In the genomic region with DNA sequence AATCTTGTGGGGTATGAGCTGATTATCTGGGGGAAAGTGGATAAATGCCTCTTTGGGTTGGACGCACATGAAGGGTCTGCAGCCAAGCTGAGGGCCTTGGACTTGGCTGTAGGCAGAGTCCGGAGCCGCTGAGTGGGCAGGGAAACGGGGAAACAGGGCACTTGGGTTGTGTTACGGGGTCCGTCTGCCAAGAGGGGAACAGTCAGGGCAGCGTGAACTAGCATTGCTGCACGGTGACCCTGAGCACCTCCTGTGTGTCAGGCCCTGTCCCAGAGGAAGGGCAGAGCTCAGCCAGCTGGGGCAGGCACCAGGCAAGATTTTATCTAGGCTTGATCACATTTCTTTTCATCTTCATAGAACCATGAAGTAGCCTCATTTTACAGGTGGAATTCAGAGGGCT, we compare ENCODE assay signal across 28 cellular contexts. TPM values are rescaled to one million over a fixed set of nuclear protein-coding genes. Genes with fewer than 3 reads are reported as not detected.
DNase-seq lines count a peak whose midpoint lies in the region; ATAC-seq and TF ChIP-seq lines count a peak whose summit lies in the region.
"Had no signal": no experiment of that assay in that cellular context is flagged by ENCODE, and none has a peak within 500 bp of the region (broad histone marks: within the 10 kb centered on the region; RNA-seq: fewer than 3 reads in every experiment).

No MANE protein-coding gene starts in this region.

- TF ChIP-seq POLR2A in breast epithelium (IDR thresholded peaks at IDR 0.05), result no peak

- CTCF ChIA-PET in MCF 10A (lab: Yijun Ruan, JAX) (interaction anchor here (0.7 to 11.6 kb wide), 4 partner anchors 17 to 471 kb away, joined by 3 to 103 read pairs (median 3); no protein-coding TSS in a partner anchor), WTC11 (lab: Charles Lee) (interaction anchor here (3.0 kb wide), 1 partner anchor 17 kb away, joined by 15 read pairs; no protein-coding TSS in a partner anchor)

- ATAC-seq in WTC11, result no peak
- no peak for ATAC-seq in HG03039 (IDR thresholded peaks at IDR 0.05; ENCODE audit: unreplicated experiment)
- ATAC-seq: activated naive CD4-positive, alpha-beta T cell treated with anti-CD3 and anti-CD28 coated beads, Interleukin-2, amount 50 U/mL, for 72 hours; CD8-positive, alpha-beta T cell; gastrocnemius medialis; right cardiac atrium; stimulated activated naive CD8-positive, alpha-beta T cell treated with anti-CD3 and anti-CD28 coated beads, Interleukin-15, Interleukin-2, amounts not matched to agents 100 U/mL and 50 U/mL, for 24 hours had no signal

- DNase-seq in breast epithelium (ENCODE audit: low spot score in 2 of 2), result no peak
- DNase-seq in MCF 10A (ENCODE audit: unreplicated experiment), result no peak
- DNase-seq in WTC11 (ENCODE audit: low spot score), result no peak
- peak; percentile 37 for DNase-seq in left kidney (ENCODE audit: low read depth, low spot score)
- no peak for DNase-seq in UCSD-AML1 (lab: John Stamatoyannopoulos, UW; ENCODE audit: unreplicated experiment)
- DNase-seq in SIG-M5 (lab: John Stamatoyannopoulos, UW), result no peak
- DNase-seq: activated CD4-positive, alpha-beta T cell treated with anti-CD3 and anti-CD28 coated beads, Interleukin-2, amount 10 ng/mL, durations not matched to agents 24 days and 14 days; activated CD8-positive, alpha-beta memory T cell treated with anti-CD3 and anti-CD28 coated beads for 24 hours; amygdala; brain microvascular endothelial cell; CD8-positive, alpha-beta T cell; gastrocnemius medialis; GM23248; NCI-H2227 treated with DMSO at 0.1 percent for 48 hours; NCI-H526; right cardiac atrium; stimulated activated CD4-positive, alpha-beta T cell treated with anti-CD3 and anti-CD28 coated beads, Interleukin-2, amount 100 ng/mL, for 24 hours; stimulated activated naive CD8-positive, alpha-beta T cell treated with anti-CD3 and anti-CD28 coated beads, Interleukin-15, Interleukin-2, amounts not matched to agents 100 U/mL and 50 U/mL, for 24 hours; SW 1271 had no signal

- POLR2A ChIA-PET in MCF 10A (lab: Yijun Ruan, JAX) (interaction anchor here (1.3 kb wide), 1 partner anchor 10 kb away, joined by 3 read pairs; no protein-coding TSS in a partner anchor), WTC11 (lab: Charles Lee) (no interaction called here)

- no peaks in the 10 kb centered on the region for H3K27me3 Mint-ChIP-seq in MCF 10A (ENCODE audit: insufficient read depth, unreplicated experiment)
- no peaks in the 10 kb centered on the region for H3K27me3 Mint-ChIP-seq in WTC11 (ENCODE audit: low read depth)

- peak overlapping the region; percentile 30 to 36 for H3K27ac ChIP-seq in breast epithelium
- H3K27ac ChIP-seq: brain microvascular endothelial cell, gastrocnemius medialis, GM23248, Peyer's patch, VCaP had no signal

- peaks cover 0 to 8% of the 10 kb centered on the region in 2 donors for H3K4me1 ChIP-seq in breast epithelium
- H3K4me1 ChIP-seq: gastrocnemius medialis had no signal

- H3K4me1 Mint-ChIP-seq in MCF 10A (ENCODE audit: insufficient read depth, unreplicated experiment) (peaks cover 51% of the 10 kb centered on the region), WTC11 (peaks cover 78% of the 10 kb centered on the region)

- H3K36me3 ChIP-seq in breast epithelium, result no peaks in the 10 kb centered on the region
- H3K36me3 ChIP-seq: brain microvascular endothelial cell, gastrocnemius medialis, Peyer's patch had no signal

- H3K36me3 Mint-ChIP-seq in MCF 10A (ENCODE audit: insufficient read depth, unreplicated experiment), result peaks cover 13% of the 10 kb centered on the region
- H3K36me3 Mint-ChIP-seq in WTC11, result peaks cover 12% of the 10 kb centered on the region; the same call in 1 of the 2 replicates
- H3K36me3 Mint-ChIP-seq: activated naive CD4-positive, alpha-beta T cell treated with anti-CD3 and anti-CD28 coated beads, Interleukin-2, amount 50 U/mL, for 72 hours; CD8-positive, alpha-beta T cell had no signal

- intact Hi-C loops in breast epithelium (cut with DNase I; ENCODE audit: low total_unique reads) (no loop called here), MCF 10A (cut with micrococcal nuclease) (no loop called here)

- no peaks in the 10 kb centered on the region for H3K9me3 ChIP-seq in breast epithelium
- H3K9me3 ChIP-seq: gastrocnemius medialis, Peyer's patch had no signal

- no TSS peak for BruUV-seq in MCF 10A (replicated peaks; lab: Mats Ljungman, UMichigan)

- no peak overlapping the region for H3K4me3 ChIP-seq in breast epithelium
- H3K4me3 ChIP-seq: gastrocnemius medialis, GM23248, Peyer's patch had no signal

- H3K4me3 Mint-ChIP-seq in MCF 10A (ENCODE audit: unreplicated experiment) (no peak overlapping the region), WTC11 (no peak overlapping the region)
- H3K4me3 Mint-ChIP-seq: activated CD4-positive, alpha-beta T cell treated with anti-CD3 and anti-CD28 coated beads, Interleukin-2, amount 10 ng/mL, durations not matched to agents 24 days and 14 days; CD8-positive, alpha-beta T cell; neural crest cell had no signal

- no peaks in the 10 kb centered on the region for H3K27me3 ChIP-seq in breast epithelium
- H3K27me3 ChIP-seq: Peyer's patch had no signal

- H3K9me3 Mint-ChIP-seq in MCF 10A (ENCODE audit: unreplicated experiment) (no peaks in the 10 kb centered on the region), WTC11 (no peaks in the 10 kb centered on the region)
- H3K9me3 Mint-ChIP-seq: activated CD4-positive, alpha-beta T cell treated with anti-CD3 and anti-CD28 coated beads, Interleukin-2, amount 10 ng/mL, durations not matched to agents 24 days and 14 days; activated naive CD4-positive, alpha-beta T cell treated with anti-CD3 and anti-CD28 coated beads, Interleukin-2, amount 50 U/mL, for 72 hours; CD8-positive, alpha-beta T cell; neural crest cell had no signal

- no peak for TF ChIP-seq CTCF in breast epithelium (IDR thresholded peaks at IDR 0.05)
- no peak for TF ChIP-seq CTCF in MCF 10A (IDR thresholded peaks at IDR 0.05; ENCODE audit: unreplicated experiment)
- no peak for TF ChIP-seq CTCF in WTC11 (IDR thresholded peaks at IDR 0.05)

- H3K27ac Mint-ChIP-seq in MCF 10A (ENCODE audit: low read depth, unreplicated experiment) (no peak overlapping the region), WTC11 (peak overlapping the region; percentile 85; the same call in 1 of the 2 replicates)
- H3K27ac Mint-ChIP-seq: activated CD4-positive, alpha-beta T cell treated with anti-CD3 and anti-CD28 coated beads, Interleukin-2, amount 10 ng/mL, durations not matched to agents 24 days and 14 days; CD8-positive, alpha-beta T cell had no signal

TF ChIP-seq in WTC11, 78 proteins besides CTCF, POLR2A, EP300 and RAD21:
- TF ChIP-seq NR3C1 (CRISPR knock-in tag; conservative IDR thresholded peaks at IDR 0.05; ENCODE audit: low read depth) (no peak), CBFB (CRISPR knock-in tag; IDR thresholded peaks at IDR 0.05; ENCODE audit: low read depth) (no peak), AR (CRISPR knock-in tag; IDR thresholded peaks at IDR 0.05) (no peak), GTF2I (CRISPR knock-in tag; conservative IDR thresholded peaks at IDR 0.05) (no peak), FOXK1 (CRISPR knock-in tag; IDR thresholded peaks at IDR 0.05) (no peak), ZNF232 (CRISPR knock-in tag; IDR thresholded peaks at IDR 0.05) (no peak), CREM (CRISPR knock-in tag; IDR thresholded peaks at IDR 0.05) (no peak)
- TF ChIP-seq, protein P1, sequence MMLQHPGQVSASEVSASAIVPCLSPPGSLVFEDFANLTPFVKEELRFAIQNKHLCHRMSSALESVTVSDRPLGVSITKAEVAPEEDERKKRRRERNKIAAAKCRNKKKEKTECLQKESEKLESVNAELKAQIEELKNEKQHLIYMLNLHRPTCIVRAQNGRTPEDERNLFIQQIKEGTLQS (CRISPR knock-in tag; conservative IDR thresholded peaks at IDR 0.05), result no peak

RNA-seq across cellular contexts. Expression of gene FAM83F, which starts 11.9 kb away (rescaled TPM):
- total RNA-seq in breast epithelium, result 10 to 100 TPM in 1 of 3 donors, 1 to 10 TPM in 2; 4.5 to 15.5 (median 7.5) TPM
- 33.1 and 41.3 TPM in 2 replicates for total RNA-seq in MCF 10A (2022)
- 33.8 to 43.1 TPM (median 35.4 TPM) in 3 replicates for total RNA-seq in WTC11 (2021)
- total RNA-seq: dermis microvascular lymphatic vessel endothelial cell, fibroblast of lung, GM23248, LHCN-M2 had no signal

RNA-seq across cellular contexts. Expression of gene TMA7B, which starts 46.4 kb away (rescaled TPM):
- total RNA-seq in breast epithelium, result under 1 TPM in 1 of 3 donors, not detected in 2; 0.16 TPM
- not detected in 2 replicates for total RNA-seq in MCF 10A (2022)
- not detected in 3 replicates for total RNA-seq in WTC11 (2021)
- total RNA-seq: cerebellum, dermis microvascular lymphatic vessel endothelial cell, fibroblast of lung, gastrocnemius medialis, GM23248, LHCN-M2, neural crest cell, Peyer's patch had no signal
